Comparison of ENCODE assay signal across 19 cellular contexts in the genomic region with DNA sequence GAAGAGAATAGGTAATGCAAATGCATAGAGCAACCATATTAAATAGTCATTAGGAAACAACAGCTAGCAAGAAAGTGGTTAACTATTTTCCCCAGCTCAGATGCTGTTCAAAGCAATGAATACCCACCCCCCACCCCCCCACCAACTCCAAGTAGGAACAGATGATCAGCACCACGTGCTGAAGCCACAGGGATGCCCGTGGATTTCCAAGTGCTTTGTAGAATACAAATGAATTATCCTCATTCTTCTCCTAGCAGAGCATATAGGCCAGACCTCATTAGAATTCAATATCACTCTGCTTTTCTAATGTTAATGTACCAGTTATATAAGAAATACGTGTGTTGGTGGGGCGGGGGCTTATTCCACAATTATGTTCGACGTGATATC.
A peak's percentile ranks its signal among the peaks of the same experiment; 100 is the strongest.
DNase-seq lines count a peak whose midpoint lies in the region; ATAC-seq and TF ChIP-seq lines count a peak whose summit lies in the region.
"Had no signal": no experiment of that assay in that cellular context is flagged by ENCODE, and none has a peak within 500 bp of the region (broad histone marks: within the 10 kb centered on the region; RNA-seq: fewer than 3 reads in every experiment).

No MANE protein-coding gene starts in this region.

- H3K4me1 Mint-ChIP-seq in endodermal cell = peaks cover 20% of the 10 kb centered on the region
- H3K4me1 Mint-ChIP-seq: activated CD4-positive, alpha-beta T cell treated with anti-CD3 and anti-CD28 coated beads, Interleukin-2, amount 10 ng/mL, durations not matched to agents 7 days and 5 days; activated naive CD8-positive, alpha-beta T cell treated with anti-CD3 and anti-CD28 coated beads, Interleukin-2, amount 10 ng/mL, durations not matched to agents 7 days and 5 days; CD4-positive, CD25-positive, alpha-beta regulatory T cell had no signal

- H3K27me3 Mint-ChIP-seq in endodermal cell (ENCODE audit: insufficient read depth) = no peaks in the 10 kb centered on the region

- H3K9me3 Mint-ChIP-seq in endodermal cell = no peaks in the 10 kb centered on the region
- H3K9me3 Mint-ChIP-seq: activated CD4-positive, alpha-beta T cell treated with anti-CD3 and anti-CD28 coated beads, Interleukin-2, amount 10 ng/mL, durations not matched to agents 7 days and 5 days; activated naive CD8-positive, alpha-beta T cell treated with anti-CD3 and anti-CD28 coated beads, Interleukin-2, amount 10 ng/mL, durations not matched to agents 7 days and 5 days; CD4-positive, CD25-positive, alpha-beta regulatory T cell had no signal

- no peak for ATAC-seq in GM18520 (IDR thresholded peaks at IDR 0.05; ENCODE audit: unreplicated experiment)
- ATAC-seq: left lobe of liver; Right ventricle myocardium inferior; stimulated activated naive CD8-positive, alpha-beta T cell treated with anti-CD3 and anti-CD28 coated beads, Interleukin-15, Interleukin-2, amounts not matched to agents 100 U/mL and 50 U/mL, for 24 hours had no signal

- no peak for TF ChIP-seq CTCF in endodermal cell (conservative IDR thresholded peaks at IDR 0.05)

- 64 to 90% methylated on average over 2 to 6 of the region's 6 CpGs for WGBS in endodermal cell (ENCODE audit: insufficient coverage in 1 of 2, insufficient read length in 1 of 2), 2 experiments

- H3K4me1 ChIP-seq in endodermal cell (ENCODE audit: control insufficient read depth, insufficient read depth, low read length) (no peaks in the 10 kb centered on the region), SJCRH30 (0 out of 2 replicates have a peak, but pooled peaks cover 3% of the 10 kb centered on the region)
- H3K4me1 ChIP-seq: uterus had no signal

- DNase-seq in NCI-H524 (lab: John Stamatoyannopoulos, UW) (peak; percentile 49 to 81), NCI-H524 treated with DMSO at 0.1 percent for 48 hours (lab: John Stamatoyannopoulos, UW) (no peak), NCI-H510A treated with DMSO at 0.1 percent for 48 hours (lab: John Stamatoyannopoulos, UW) (peak; percentile 67), endodermal cell (no peak), SJCRH30 (no peak), NCI-H1436 treated with DMSO at 0.1 percent for 48 hours (lab: John Stamatoyannopoulos, UW) (no peak)
- DNase-seq: activated CD4-positive, alpha-beta T cell treated with anti-CD3 and anti-CD28 coated beads, Interleukin-2, amount 10 ng/mL, durations not matched to agents 7 days and 5 days; activated naive CD8-positive, alpha-beta T cell treated with anti-CD3 and anti-CD28 coated beads, Interleukin-2, amount 10 ng/mL, durations not matched to agents 7 days and 5 days; activated T-cell treated with anti-CD3 and anti-CD28 coated beads for 4 hours; CD4-positive, CD25-positive, alpha-beta regulatory T cell; EL; stimulated activated naive CD8-positive, alpha-beta T cell treated with anti-CD3 and anti-CD28 coated beads, Interleukin-15, Interleukin-2, amounts not matched to agents 100 U/mL and 50 U/mL, for 24 hours; T-helper 2 cell; uterus had no signal

- H3K27me3 ChIP-seq in endodermal cell (ENCODE audit: control insufficient read depth, insufficient read depth, low read length, poor library complexity, severe bottlenecking) = peaks cover 7% of the 10 kb centered on the region
- H3K27me3 ChIP-seq in SJCRH30 = peaks cover 7% of the 10 kb centered on the region; the same call in 1 of the 2 replicates

- H3K36me3 ChIP-seq in endodermal cell (ENCODE audit: control insufficient read depth, insufficient read depth, low read length) (no peaks in the 10 kb centered on the region), SJCRH30 (no peaks in the 10 kb centered on the region)
- H3K36me3 ChIP-seq: cardiac muscle cell, uterus had no signal

- H3K9me3 ChIP-seq in endodermal cell (ENCODE audit: control insufficient read depth, low read length) (no peaks in the 10 kb centered on the region), SJCRH30 (replicated peaks) (no peaks in the 10 kb centered on the region)
- H3K9me3 ChIP-seq: uterus had no signal

- H3K27ac ChIP-seq in endodermal cell (ENCODE audit: low read depth, low read length) = peak overlapping the region; percentile 96
- H3K27ac ChIP-seq in temporal lobe (ENCODE audit: low read depth, low read length) = peak overlapping the region; percentile 10
- H3K27ac ChIP-seq in SJCRH30 = no peak overlapping the region
- H3K27ac ChIP-seq: cardiac muscle cell, uterus had no signal

- no peak overlapping the region for H3K9ac ChIP-seq in endodermal cell (ENCODE audit: extremely low read depth, low read length, poor library complexity, severe bottlenecking)

- no peaks in the 10 kb centered on the region for H3K36me3 Mint-ChIP-seq in endodermal cell (ENCODE audit: low read depth)
- H3K36me3 Mint-ChIP-seq: activated naive CD8-positive, alpha-beta T cell treated with anti-CD3 and anti-CD28 coated beads, Interleukin-2, amount 10 ng/mL, durations not matched to agents 7 days and 5 days; CD4-positive, CD25-positive, alpha-beta regulatory T cell had no signal

- H3K4me3 ChIP-seq in endodermal cell (ENCODE audit: low read length) = no peak overlapping the region
- no peak overlapping the region for H3K4me3 ChIP-seq in SJCRH30
- H3K4me3 ChIP-seq: cardiac muscle cell, uterus had no signal

- H3K27ac Mint-ChIP-seq in endodermal cell = no peak overlapping the region
- H3K27ac Mint-ChIP-seq: activated CD4-positive, alpha-beta T cell treated with anti-CD3 and anti-CD28 coated beads, Interleukin-2, amount 10 ng/mL, durations not matched to agents 7 days and 5 days; activated naive CD8-positive, alpha-beta T cell treated with anti-CD3 and anti-CD28 coated beads, Interleukin-2, amount 10 ng/mL, durations not matched to agents 7 days and 5 days; CD4-positive, CD25-positive, alpha-beta regulatory T cell had no signal

- H3K4me3 Mint-ChIP-seq in endodermal cell = no peak overlapping the region
- H3K4me3 Mint-ChIP-seq: activated CD4-positive, alpha-beta T cell treated with anti-CD3 and anti-CD28 coated beads, Interleukin-2, amount 10 ng/mL, durations not matched to agents 7 days and 5 days; activated naive CD8-positive, alpha-beta T cell treated with anti-CD3 and anti-CD28 coated beads, Interleukin-2, amount 10 ng/mL, durations not matched to agents 7 days and 5 days; CD4-positive, CD25-positive, alpha-beta regulatory T cell had no signal

Comparison
In these comparisons a context has a peak if more than half of its experiments do, and no peak if none do; other contexts are left out.
1. DNase-seq: peak in NCI-H524 (2 of 2) and NCI-H510A treated with DMSO at 0.1 percent for 48 hours (single experiment); none in NCI-H524 treated with DMSO at 0.1 percent for 48 hours (single experiment), endodermal cell (single experiment), SJCRH30 (0 of 2) and NCI-H1436 treated with DMSO at 0.1 percent for 48 hours (single experiment).